In the genomic region with DNA sequence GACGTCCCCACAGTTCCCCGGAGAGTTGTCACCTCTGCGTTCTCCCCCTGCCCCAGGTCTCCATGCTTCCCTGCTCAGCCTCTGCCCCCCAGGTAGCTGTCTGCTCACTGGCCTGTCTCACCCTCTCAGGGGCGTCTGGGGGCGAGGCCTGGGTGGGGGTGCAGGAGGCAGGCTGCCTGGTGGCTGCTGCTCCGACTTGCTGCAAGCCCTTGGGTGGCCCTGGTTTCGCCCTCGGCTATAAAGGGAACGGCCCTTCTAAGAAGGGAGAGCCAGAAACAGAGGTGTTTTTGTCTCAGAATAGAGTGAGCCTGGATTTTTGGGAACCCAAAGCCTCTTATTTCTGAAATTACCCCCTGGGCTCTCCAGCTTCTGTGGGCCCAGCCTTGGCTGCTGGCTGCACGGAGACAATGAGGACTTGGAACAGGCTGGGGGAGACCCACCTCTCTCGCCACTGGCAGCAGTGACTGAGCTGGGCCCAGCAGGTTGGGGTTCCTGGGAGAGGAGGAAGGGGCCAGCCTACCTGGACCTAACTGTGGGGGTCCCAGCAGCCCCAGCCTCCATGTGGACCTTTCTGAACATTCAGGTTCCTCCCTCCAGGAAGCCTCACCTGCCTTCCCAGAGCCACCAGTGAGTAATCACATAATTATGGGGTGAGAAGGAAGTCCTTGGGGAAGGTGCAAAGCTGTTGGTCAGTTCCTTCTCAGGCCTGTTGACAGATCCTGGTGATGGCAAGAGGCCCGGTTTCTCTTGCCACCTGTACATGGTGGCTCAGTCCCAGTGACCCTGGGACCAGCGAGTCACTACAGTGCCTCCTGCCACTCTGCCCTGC, we compare ENCODE assay signal across 12 cellular contexts. TPM values are rescaled to one million over a fixed set of nuclear protein-coding genes. Genes with fewer than 3 reads are reported as not detected.
DNase-seq lines count a peak whose midpoint lies in the region; ATAC-seq, FAIRE-seq and TF ChIP-seq lines count a peak whose summit lies in the region.
"Had no signal": no experiment of that assay in that cellular context is flagged by ENCODE, and none has a peak within 500 bp of the region (broad histone marks: within the 10 kb centered on the region; RNA-seq: fewer than 3 reads in every experiment).

No MANE protein-coding gene starts in this region.

- no peaks in the 10 kb centered on the region for H3K36me3 ChIP-seq in PC-3 (ENCODE audit: low read depth, low read length)
- no peaks in the 10 kb centered on the region for H3K36me3 ChIP-seq in esophagus squamous epithelium
- no peaks in the 10 kb centered on the region for H3K36me3 ChIP-seq in prostate gland
- H3K36me3 ChIP-seq: thyroid gland had no signal

- CTCF ChIA-PET in PC-3 (lab: Charles Lee) = no interaction called here

- TF ChIP-seq POLR2A in H54 (IDR thresholded peaks at IDR 0.05; ENCODE audit: low read depth, low read length) (no peak), esophagus squamous epithelium (IDR thresholded peaks at IDR 0.05) (no peak), prostate gland (IDR thresholded peaks at IDR 0.05) (peak; percentile 12)

- peak; percentile 15 for FAIRE-seq in H54 (lab: Jason Lieb, UNC)

- 42 to 86% methylated on average over 2 to 5 of the region's 13 CpGs for WGBS in esophagus squamous epithelium, 2 donors
- WGBS in prostate gland = 57% methylated on average over 12 of the region's 13 CpGs

- H3K27me3 Mint-ChIP-seq in glutamatergic neuron (ENCODE audit: unreplicated experiment) (peaks cover 5% of the 10 kb centered on the region), osteocyte (ENCODE audit: unreplicated experiment) (peaks cover 6% of the 10 kb centered on the region)
- H3K27me3 Mint-ChIP-seq: activated CD4-positive, alpha-beta T cell treated with anti-CD3 and anti-CD28 coated beads for 36 hours had no signal

- no peaks in the 10 kb centered on the region for H3K36me3 Mint-ChIP-seq in glutamatergic neuron (ENCODE audit: unreplicated experiment)
- no peaks in the 10 kb centered on the region for H3K36me3 Mint-ChIP-seq in osteocyte (ENCODE audit: unreplicated experiment)

- H3K4me1 Mint-ChIP-seq in glutamatergic neuron (ENCODE audit: low read depth, unreplicated experiment) = peaks cover 10% of the 10 kb centered on the region
- H3K4me1 Mint-ChIP-seq in osteocyte (ENCODE audit: unreplicated experiment) = peaks cover 6% of the 10 kb centered on the region

- H3K27me3 ChIP-seq in PC-3 (ENCODE audit: low read length) (no peaks in the 10 kb centered on the region), esophagus squamous epithelium (no peaks in the 10 kb centered on the region), prostate gland (replicated peaks; ENCODE audit: insufficient read depth) (no peaks in the 10 kb centered on the region)
- H3K27me3 ChIP-seq: thyroid gland had no signal

- peaks cover 18% of the 10 kb centered on the region for H3K4me1 ChIP-seq in PC-3 (ENCODE audit: insufficient read depth, low read length)
- peaks cover 0 to 36% (median 10%) of the 10 kb centered on the region in 3 donors for H3K4me1 ChIP-seq in esophagus squamous epithelium
- H3K4me1 ChIP-seq in prostate gland (replicated peaks) = no peaks in the 10 kb centered on the region

- no peak overlapping the region for H3K27ac Mint-ChIP-seq in glutamatergic neuron (ENCODE audit: unreplicated experiment)
- H3K27ac Mint-ChIP-seq in osteocyte (ENCODE audit: unreplicated experiment) = no peak overlapping the region
- H3K27ac Mint-ChIP-seq: activated CD4-positive, alpha-beta T cell treated with anti-CD3 and anti-CD28 coated beads for 36 hours had no signal

- intact Hi-C loops in PC-3 (cut with micrococcal nuclease) = no loop called here
- intact Hi-C loops in esophagus squamous epithelium (cut with DNase I) = no loop called here
- intact Hi-C loops in prostate gland (cut with DNase I) = no loop called here

- H3K4me2 ChIP-seq in PC-3 (ENCODE audit: low read length) = peak overlapping the region; percentile 56

- H3K4me3 Mint-ChIP-seq in glutamatergic neuron (ENCODE audit: unreplicated experiment) (no peak overlapping the region), osteocyte (ENCODE audit: unreplicated experiment) (no peak overlapping the region)
- H3K4me3 Mint-ChIP-seq: activated CD4-positive, alpha-beta T cell treated with anti-CD3 and anti-CD28 coated beads for 36 hours had no signal

- no peaks in the 10 kb centered on the region for H3K79me2 ChIP-seq in PC-3 (ENCODE audit: low read length)

- H3K4me3 ChIP-seq in PC-3 (ENCODE audit: low read length) (no peak overlapping the region), esophagus squamous epithelium (no peak overlapping the region), prostate gland (no peak overlapping the region)
- H3K4me3 ChIP-seq: thyroid gland had no signal

- H3F3A ChIP-seq in PC-3 (ENCODE audit: low read length, unreplicated experiment) = no peaks in the 10 kb centered on the region

- H3K9me3 Mint-ChIP-seq in glutamatergic neuron (ENCODE audit: unreplicated experiment) = peaks cover 4% of the 10 kb centered on the region
- H3K9me3 Mint-ChIP-seq in osteocyte (ENCODE audit: unreplicated experiment) = no peaks in the 10 kb centered on the region

- no peaks in the 10 kb centered on the region for H3K9me2 ChIP-seq in PC-3 (replicated peaks; ENCODE audit: low read length)

- H4K20me1 ChIP-seq in PC-3 (ENCODE audit: low read length) = no peaks in the 10 kb centered on the region

- peak overlapping the region; percentile 57 for H2AFZ ChIP-seq in PC-3 (ENCODE audit: low read length)

- POLR2A ChIA-PET in PC-3 (lab: Charles Lee; ENCODE audit: unreplicated experiment) = no interaction called here

- DNase-seq in H54 (ENCODE audit: insufficient read length, low spot score) = peak; percentile 81
- peak; percentile 90 for DNase-seq in PC-3
- no peak for DNase-seq in esophagus squamous epithelium (lab: John Stamatoyannopoulos, UW)
- DNase-seq in prostate gland (ENCODE audit: low spot score) = no peak
- no peak for DNase-seq in glutamatergic neuron
- no peak for DNase-seq in osteocyte (ENCODE audit: extremely low spot score, unreplicated experiment)
- DNase-seq: activated CD4-positive, alpha-beta T cell treated with anti-CD3 and anti-CD28 coated beads for 36 hours; amygdala; stimulated activated CD4-positive, alpha-beta T cell treated with anti-CD3 and anti-CD28 coated beads, Interleukin-2, amount 100 ng/mL, for 24 hours; thyroid gland had no signal

- H3K9ac ChIP-seq in PC-3 (ENCODE audit: low read length) = no peak overlapping the region; the same call in 1 of the 2 replicates

- TF ChIP-seq CTCF in PC-3 (conservative IDR thresholded peaks at IDR 0.05; ENCODE audit: low read depth, low read length) (no peak), esophagus squamous epithelium (IDR thresholded peaks at IDR 0.05) (no peak), prostate gland (IDR thresholded peaks at IDR 0.05) (no peak), glutamatergic neuron (IDR thresholded peaks at IDR 0.05; ENCODE audit: partially characterized antibody, unreplicated experiment) (no peak), osteocyte (IDR thresholded peaks at IDR 0.05) (no peak)

- no TSS peak for BruUV-seq in PC-3 (replicated peaks; lab: Mats Ljungman, UMichigan)

- no peaks in the 10 kb centered on the region for H3K9me3 ChIP-seq in PC-3 (ENCODE audit: low read length)
- no peaks in the 10 kb centered on the region for H3K9me3 ChIP-seq in esophagus squamous epithelium
- no peaks in the 10 kb centered on the region for H3K9me3 ChIP-seq in prostate gland
- H3K9me3 ChIP-seq: thyroid gland had no signal

- peak overlapping the region; percentile 52 for H3K27ac ChIP-seq in PC-3 (ENCODE audit: low read length)
- H3K27ac ChIP-seq in esophagus squamous epithelium = peak overlapping the region in 3 of 4 donors; percentile 15 to 58 (median 34)
- H3K27ac ChIP-seq in prostate gland = no peak overlapping the region
- H3K27ac ChIP-seq: thyroid gland had no signal

- peak; percentile 95 for ATAC-seq in PC-3
- no peak for ATAC-seq in HG03378 (IDR thresholded peaks at IDR 0.05; ENCODE audit: unreplicated experiment)
- ATAC-seq in HG02981 (IDR thresholded peaks at IDR 0.05; ENCODE audit: unreplicated experiment) = no peak
- ATAC-seq: activated CD4-positive, alpha-beta T cell treated with anti-CD3 and anti-CD28 coated beads for 36 hours had no signal

RNA-seq across cellular contexts. Expression of gene SPNS2, which starts 15.5 kb away (rescaled TPM):
- 2.6 and 7.9 TPM in 2 replicates for total RNA-seq in PC-3 (2014; rRNA removed)
- total RNA-seq in esophagus squamous epithelium = 10 to 100 TPM; 36.8 to 66.6 (median 47.6) TPM
- total RNA-seq in prostate gland = 10 to 100 TPM in 1 of 2 donors, 1 to 10 TPM in 1; 6.6 to 14.0 TPM
- 73.0 TPM for total RNA-seq in glutamatergic neuron (ENCODE audit: unreplicated experiment)
- 0.31 TPM in 1 of 2 replicates, not detected in the other for total RNA-seq in osteocyte

RNA-seq across cellular contexts. Expression of gene SPNS3, which starts 49.5 kb away (rescaled TPM):
- 0.69 and 2.6 TPM in 2 replicates for total RNA-seq in PC-3 (2014; rRNA removed)
- under 1 TPM in 1 of 4 donors, not detected in 3; 0.27 TPM for total RNA-seq in esophagus squamous epithelium
- total RNA-seq in prostate gland = under 1 TPM in 1 of 2 donors, not detected in 1; 0.50 TPM
- total RNA-seq in glutamatergic neuron (ENCODE audit: unreplicated experiment) = not detected
- total RNA-seq in osteocyte = not detected in 2 replicates

Comparison
In these comparisons a context has a peak if more than half of its experiments do, and no peak if none do; other contexts are left out.
1. DNase-seq: peak in H54 (single experiment) and PC-3 (single experiment); none in esophagus squamous epithelium (single experiment), prostate gland (single experiment), glutamatergic neuron (single experiment) and osteocyte (single experiment).
2. H3K27ac ChIP-seq: peak in PC-3 (single experiment) and esophagus squamous epithelium (3 of 4); none in prostate gland (0 of 2).